ENCODE assay signal across 1 cellular context in genomic region chr6:168307695-168308021, GRCh38.
TF ChIP-seq lines count a peak whose summit lies in the region.

No MANE protein-coding gene starts in this region.

TF ChIP-seq in HepG2, 621 proteins besides CTCF, POLR2A, EP300 and RAD21:
- 0 out of 2 replicates have a peak, but pooled peaks have one; percentile 22 for TF ChIP-seq ZBTB33 (CRISPR knock-in tag; IDR thresholded peaks at IDR 0.05)
- TF ChIP-seq KLF13 (CRISPR knock-in tag; IDR thresholded peaks at IDR 0.05), result no peak
- TF ChIP-seq RBAK (CRISPR knock-in tag; IDR thresholded peaks at IDR 0.05), result no peak
- TF ChIP-seq WIZ (CRISPR knock-in tag; IDR thresholded peaks at IDR 0.05), result no peak
- no peak for TF ChIP-seq CBX2 (IDR thresholded peaks at IDR 0.05; ENCODE audit: low read depth, low read length)
- TF ChIP-seq CBX2 (CRISPR knock-in tag; IDR thresholded peaks at IDR 0.05; ENCODE audit: low read depth), result no peak
- no peak for TF ChIP-seq ZNF326 (CRISPR knock-in tag; IDR thresholded peaks at IDR 0.05; ENCODE audit: borderline replicate concordance)
